25 cellular contexts compared by ENCODE assay signal in the genomic region with DNA sequence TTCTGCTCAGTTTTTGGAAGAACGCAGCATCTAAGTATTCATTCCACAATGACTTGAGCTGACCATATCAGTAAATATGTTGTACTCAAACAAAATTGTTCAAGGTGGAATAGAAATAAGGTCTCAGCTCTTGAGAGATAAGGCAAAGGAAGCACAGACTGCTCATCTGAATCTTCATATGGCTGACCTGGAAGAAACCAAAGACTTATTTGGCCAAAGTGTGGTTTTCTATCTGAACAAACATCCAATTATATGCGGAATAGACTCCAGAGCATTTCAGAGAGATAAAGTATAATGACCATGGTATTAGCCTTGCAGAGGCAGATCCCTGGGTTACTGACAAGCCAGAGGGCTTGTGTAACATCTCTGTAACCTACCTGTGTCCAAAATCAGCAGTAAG.
DNase-seq lines count a peak whose midpoint lies in the region; ATAC-seq, FAIRE-seq and TF ChIP-seq lines count a peak whose summit lies in the region.
"Had no signal": no experiment of that assay in that cellular context is flagged by ENCODE, and none has a peak within 500 bp of the region (broad histone marks: within the 10 kb centered on the region; RNA-seq: fewer than 3 reads in every experiment).

No MANE protein-coding gene starts in this region.

- H3K27me3 Mint-ChIP-seq in activated CD4-positive, alpha-beta T cell treated with anti-CD3 and anti-CD28 coated beads, Interleukin-2, amount 10 ng/mL, durations not matched to agents 24 days and 14 days: no peaks in the 10 kb centered on the region
- no peaks in the 10 kb centered on the region for H3K27me3 Mint-ChIP-seq in stimulated activated naive CD8-positive, alpha-beta T cell treated with anti-CD3 and anti-CD28 coated beads, Interleukin-15, Interleukin-2, amounts not matched to agents 100 ng/mL and 50 ng/mL, for 24 hours
- peaks cover 8% of the 10 kb centered on the region for H3K27me3 Mint-ChIP-seq in astrocyte (ENCODE audit: low read depth, unreplicated experiment)
- no peaks in the 10 kb centered on the region for H3K27me3 Mint-ChIP-seq in stimulated activated naive B cell treated with anti-CD40 and anti-IgM and Interleukin-4, amounts not matched to agents 10 μg/mL and 1 μg/mL and 100 μg/mL, for 72 hours
- H3K27me3 Mint-ChIP-seq: CD4-positive, alpha-beta T cell had no signal

- no peaks in the 10 kb centered on the region for H4K20me1 ChIP-seq in astrocyte (ENCODE audit: insufficient read depth, low read length)
- H4K20me1 ChIP-seq: BLaER1 treated with 17β-estradiol and CSF1 and Interleukin-3, amounts not matched to agents 10 nM and 100 nM had no signal

- peaks cover 9% of the 10 kb centered on the region for H3K9me3 Mint-ChIP-seq in activated CD4-positive, alpha-beta T cell treated with anti-CD3 and anti-CD28 coated beads, Interleukin-2, amount 10 ng/mL, durations not matched to agents 24 days and 14 days
- H3K9me3 Mint-ChIP-seq in stimulated activated naive CD8-positive, alpha-beta T cell treated with anti-CD3 and anti-CD28 coated beads, Interleukin-15, Interleukin-2, amounts not matched to agents 100 ng/mL and 50 ng/mL, for 24 hours: no peaks in the 10 kb centered on the region
- peaks cover 3% of the 10 kb centered on the region for H3K9me3 Mint-ChIP-seq in astrocyte (ENCODE audit: unreplicated experiment)
- H3K9me3 Mint-ChIP-seq in stimulated activated naive B cell treated with anti-CD40 and anti-IgM and Interleukin-4, amounts not matched to agents 10 μg/mL and 1 μg/mL and 100 μg/mL, for 72 hours: peaks cover 2 to 4% of the 10 kb centered on the region in 2 donors
- H3K9me3 Mint-ChIP-seq: CD4-positive, alpha-beta T cell had no signal

- no peaks in the 10 kb centered on the region for H3K9me3 ChIP-seq in astrocyte (ENCODE audit: insufficient read depth, low read depth, low read length)
- H3K9me3 ChIP-seq: A549; BE2C; BLaER1 treated with 17β-estradiol and CSF1 and Interleukin-3, amounts not matched to agents 10 nM and 100 nM had no signal

- intact Hi-C loops in activated CD4-positive, alpha-beta T cell treated with anti-CD3 and anti-CD28 coated beads, Interleukin-2, amount 10 ng/mL, durations not matched to agents 24 days and 14 days (cut with micrococcal nuclease): no loop called here

- no peaks in the 10 kb centered on the region for H3K36me3 ChIP-seq in astrocyte (ENCODE audit: insufficient read depth, low read length)
- H3K36me3 ChIP-seq: BE2C; BLaER1 treated with 17β-estradiol and CSF1 and Interleukin-3, amounts not matched to agents 10 nM and 100 nM had no signal

- H3K27ac ChIP-seq in astrocyte (ENCODE audit: low read depth, low read length): no peak overlapping the region
- H3K27ac ChIP-seq: A549; BLaER1 treated with 17β-estradiol and CSF1 and Interleukin-3, amounts not matched to agents 10 nM and 100 nM; GM23248 had no signal

- no peaks in the 10 kb centered on the region for H3K79me2 ChIP-seq in astrocyte (ENCODE audit: insufficient read depth, low read length)

- peak overlapping the region; percentile 63 for H3K27ac Mint-ChIP-seq in activated CD4-positive, alpha-beta T cell treated with anti-CD3 and anti-CD28 coated beads, Interleukin-2, amount 10 ng/mL, durations not matched to agents 24 days and 14 days
- H3K27ac Mint-ChIP-seq in stimulated activated naive CD8-positive, alpha-beta T cell treated with anti-CD3 and anti-CD28 coated beads, Interleukin-15, Interleukin-2, amounts not matched to agents 100 ng/mL and 50 ng/mL, for 24 hours: peak overlapping the region; percentile 28
- H3K27ac Mint-ChIP-seq in astrocyte (ENCODE audit: unreplicated experiment): no peak overlapping the region
- peak overlapping the region; percentile 37 for H3K27ac Mint-ChIP-seq in stimulated activated naive B cell treated with anti-CD40 and anti-IgM and Interleukin-4, amounts not matched to agents 10 μg/mL and 1 μg/mL and 100 μg/mL, for 72 hours
- H3K27ac Mint-ChIP-seq: CD14-positive monocyte; CD4-positive, alpha-beta T cell had no signal

- H3K4me2 ChIP-seq in astrocyte (ENCODE audit: low read length): no peak overlapping the region
- H3K4me2 ChIP-seq: A549 had no signal

- TF ChIP-seq CTCF in astrocyte (IDR thresholded peaks at IDR 0.05; ENCODE audit: insufficient read depth, low read depth, low read length): no peak

- H3K4me3 ChIP-seq in astrocyte (ENCODE audit: insufficient read depth, low read depth, low read length): no peak overlapping the region
- H3K4me3 ChIP-seq: A549; BLaER1 treated with 17β-estradiol and CSF1 and Interleukin-3, amounts not matched to agents 10 nM and 100 nM; GM23248 had no signal

- no peak overlapping the region for H3K4me3 Mint-ChIP-seq in activated CD4-positive, alpha-beta T cell treated with anti-CD3 and anti-CD28 coated beads, Interleukin-2, amount 10 ng/mL, durations not matched to agents 24 days and 14 days
- no peak overlapping the region for H3K4me3 Mint-ChIP-seq in stimulated activated naive CD8-positive, alpha-beta T cell treated with anti-CD3 and anti-CD28 coated beads, Interleukin-15, Interleukin-2, amounts not matched to agents 100 ng/mL and 50 ng/mL, for 24 hours
- no peak overlapping the region for H3K4me3 Mint-ChIP-seq in astrocyte (ENCODE audit: unreplicated experiment)
- H3K4me3 Mint-ChIP-seq in stimulated activated naive B cell treated with anti-CD40 and anti-IgM and Interleukin-4, amounts not matched to agents 10 μg/mL and 1 μg/mL and 100 μg/mL, for 72 hours: no peak overlapping the region
- H3K4me3 Mint-ChIP-seq: CD14-positive monocyte; CD4-positive, alpha-beta T cell had no signal

- ATAC-seq in stimulated activated naive CD8-positive, alpha-beta T cell treated with anti-CD3 and anti-CD28 coated beads, Interleukin-15, Interleukin-2, amounts not matched to agents 100 U/mL and 50 U/mL, for 24 hours: no peak
- no peak for ATAC-seq in stimulated activated naive B cell treated with anti-CD40 and anti-IgM and Interleukin-4, amounts not matched to agents 10 μg/mL and 1 μg/mL and 100 μg/mL, for 72 hours (replicated peaks)
- ATAC-seq in GM21447 (IDR thresholded peaks at IDR 0.05; ENCODE audit: unreplicated experiment): no peak
- ATAC-seq: A549 had no signal

- no peak for DNase-seq in activated CD4-positive, alpha-beta T cell treated with anti-CD3 and anti-CD28 coated beads, Interleukin-2, amount 10 ng/mL, durations not matched to agents 24 days and 14 days
- no peak for DNase-seq in activated CD4-positive, alpha-beta T cell treated with anti-CD3 and anti-CD28 coated beads for 1 hour
- no peak for DNase-seq in stimulated activated naive CD8-positive, alpha-beta T cell treated with anti-CD3 and anti-CD28 coated beads, Interleukin-15, Interleukin-2, amounts not matched to agents 100 U/mL and 50 U/mL, for 24 hours
- DNase-seq in astrocyte (ENCODE audit: low read depth): no peak
- no peak for DNase-seq in stimulated activated naive B cell treated with anti-CD40 and anti-IgM and Interleukin-4, amounts not matched to agents 10 μg/mL and 1 μg/mL and 100 μg/mL, for 72 hours
- DNase-seq in NOMO-1 treated with dmso at 0.1 percent for 144 hours (lab: John Stamatoyannopoulos, UW; ENCODE audit: unreplicated experiment): no peak
- DNase-seq: 8988T; ACHN; AML-193; BE2C; Calu3; CD4-positive, alpha-beta T cell; COR-L47; DMS53; DMS79 treated with DMSO at 0.1 percent for 48 hours; GM23248; H7; HCEC 1CT had no signal

- H3K36me3 Mint-ChIP-seq in activated CD4-positive, alpha-beta T cell treated with anti-CD3 and anti-CD28 coated beads, Interleukin-2, amount 10 ng/mL, durations not matched to agents 24 days and 14 days (ENCODE audit: low read depth): no peaks in the 10 kb centered on the region
- H3K36me3 Mint-ChIP-seq in stimulated activated naive CD8-positive, alpha-beta T cell treated with anti-CD3 and anti-CD28 coated beads, Interleukin-15, Interleukin-2, amounts not matched to agents 100 ng/mL and 50 ng/mL, for 24 hours (ENCODE audit: low read depth): no peaks in the 10 kb centered on the region
- no peaks in the 10 kb centered on the region for H3K36me3 Mint-ChIP-seq in astrocyte (ENCODE audit: low read depth, unreplicated experiment)
- H3K36me3 Mint-ChIP-seq in stimulated activated naive B cell treated with anti-CD40 and anti-IgM and Interleukin-4, amounts not matched to agents 10 μg/mL and 1 μg/mL and 100 μg/mL, for 72 hours: peaks cover 6 to 18% of the 10 kb centered on the region in 2 donors
- H3K36me3 Mint-ChIP-seq: CD14-positive monocyte had no signal

- H3K4me1 ChIP-seq in astrocyte (ENCODE audit: insufficient read depth, low read length): no peaks in the 10 kb centered on the region
- H3K4me1 ChIP-seq: A549, BE2C had no signal

- peak; percentile 37 for FAIRE-seq in astrocyte (lab: Jason Lieb, UNC)
- FAIRE-seq: A549, GM12892, H1 had no signal

- no peak overlapping the region for H2AFZ ChIP-seq in astrocyte (ENCODE audit: low read depth, low read length)
- H2AFZ ChIP-seq: GM23248 had no signal

- H3K9ac ChIP-seq in astrocyte (ENCODE audit: low read length): no peak overlapping the region
- H3K9ac ChIP-seq: BLaER1 treated with 17β-estradiol and CSF1 and Interleukin-3, amounts not matched to agents 10 nM and 100 nM; GM23248 had no signal

- no peaks in the 10 kb centered on the region for H3K27me3 ChIP-seq in astrocyte (ENCODE audit: insufficient read depth, low read length)
- H3K27me3 ChIP-seq: BE2C; BLaER1 treated with 17β-estradiol and CSF1 and Interleukin-3, amounts not matched to agents 10 nM and 100 nM had no signal

- H3K4me1 Mint-ChIP-seq in activated CD4-positive, alpha-beta T cell treated with anti-CD3 and anti-CD28 coated beads, Interleukin-2, amount 10 ng/mL, durations not matched to agents 24 days and 14 days: peaks cover 25% of the 10 kb centered on the region
- peaks cover 28% of the 10 kb centered on the region for H3K4me1 Mint-ChIP-seq in stimulated activated naive CD8-positive, alpha-beta T cell treated with anti-CD3 and anti-CD28 coated beads, Interleukin-15, Interleukin-2, amounts not matched to agents 100 ng/mL and 50 ng/mL, for 24 hours (ENCODE audit: low read depth)
- H3K4me1 Mint-ChIP-seq in astrocyte (ENCODE audit: low read depth, unreplicated experiment): peaks cover 5% of the 10 kb centered on the region
- peaks cover 28 to 43% of the 10 kb centered on the region in 2 donors for H3K4me1 Mint-ChIP-seq in stimulated activated naive B cell treated with anti-CD40 and anti-IgM and Interleukin-4, amounts not matched to agents 10 μg/mL and 1 μg/mL and 100 μg/mL, for 72 hours
